Comparison of ENCODE assay signal across 8 cellular contexts in the genomic region with DNA sequence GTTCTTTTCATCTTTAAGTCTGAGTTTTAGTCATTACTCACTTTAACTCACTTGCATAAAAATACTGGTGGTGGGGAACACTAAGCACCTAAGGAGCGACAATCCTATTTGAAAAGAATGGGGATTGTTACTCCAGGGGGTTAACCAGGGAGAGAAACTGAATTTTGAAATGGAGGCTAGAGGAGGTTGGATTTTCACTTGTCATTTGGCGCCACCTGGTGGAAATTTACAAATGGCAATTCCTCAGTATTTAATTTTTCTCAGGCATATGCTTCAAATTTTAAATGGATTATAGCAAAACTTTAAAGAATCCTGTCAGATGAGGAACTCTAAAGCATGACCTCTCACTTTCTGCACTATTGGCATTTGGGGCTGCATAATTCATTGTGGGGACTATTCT. TPM values are rescaled to one million over a fixed set of nuclear protein-coding genes. Genes with fewer than 3 reads are reported as not detected.
A peak's percentile ranks its signal among the peaks of the same experiment; 100 is the strongest.
DNase-seq lines count a peak whose midpoint lies in the region; ATAC-seq, FAIRE-seq and TF ChIP-seq lines count a peak whose summit lies in the region.

No MANE protein-coding gene starts in this region.

- ATAC-seq in activated naive CD8-positive, alpha-beta T cell treated with anti-CD3 and anti-CD28 coated beads, Interleukin-2, amount 10 ng/mL, durations not matched to agents 7 days and 5 days (ENCODE audit: low read depth) = no peak
- ATAC-seq in HG03097 (IDR thresholded peaks at IDR 0.05; ENCODE audit: low FRiP score, unreplicated experiment) (no peak), HG03342 (IDR thresholded peaks at IDR 0.05; ENCODE audit: unreplicated experiment) (no peak)

- POLR2A ChIA-PET in activated naive CD8-positive, alpha-beta T cell treated with anti-CD3 and anti-CD28 coated beads, Interleukin-2, amount 10 ng/mL, durations not matched to agents 7 days and 5 days (lab: Charles Lee) = interaction anchor here (0.7 to 1.3 kb wide), 2 partner anchors 379 to 544 kb away, joined by 3 to 4 read pairs; partner anchors contain the start of gene TCEANC

- H3K4me3 Mint-ChIP-seq in activated naive CD8-positive, alpha-beta T cell treated with anti-CD3 and anti-CD28 coated beads, Interleukin-2, amount 10 ng/mL, durations not matched to agents 7 days and 5 days = no peak overlapping the region

- H3K4me1 Mint-ChIP-seq in activated naive CD8-positive, alpha-beta T cell treated with anti-CD3 and anti-CD28 coated beads, Interleukin-2, amount 10 ng/mL, durations not matched to agents 7 days and 5 days = peaks cover 24% of the 10 kb centered on the region

- peaks cover 2% of the 10 kb centered on the region for H3K36me3 Mint-ChIP-seq in activated naive CD8-positive, alpha-beta T cell treated with anti-CD3 and anti-CD28 coated beads, Interleukin-2, amount 10 ng/mL, durations not matched to agents 7 days and 5 days

- H3K27ac Mint-ChIP-seq in activated naive CD8-positive, alpha-beta T cell treated with anti-CD3 and anti-CD28 coated beads, Interleukin-2, amount 10 ng/mL, durations not matched to agents 7 days and 5 days = peak overlapping the region; percentile 48

- FAIRE-seq in D721Med (lab: Jason Lieb, UNC) = peak; percentile 88

- peaks cover 11% of the 10 kb centered on the region for H3K27me3 Mint-ChIP-seq in activated naive CD8-positive, alpha-beta T cell treated with anti-CD3 and anti-CD28 coated beads, Interleukin-2, amount 10 ng/mL, durations not matched to agents 7 days and 5 days

- peak; percentile 53 for TF ChIP-seq CTCF in D721Med (IDR thresholded peaks at IDR 0.05; ENCODE audit: insufficient read depth, missing control alignments)

- no peaks in the 10 kb centered on the region for H3K9me3 Mint-ChIP-seq in activated naive CD8-positive, alpha-beta T cell treated with anti-CD3 and anti-CD28 coated beads, Interleukin-2, amount 10 ng/mL, durations not matched to agents 7 days and 5 days

- no peak for DNase-seq in D721Med (ENCODE audit: insufficient read length, low spot score)
- peak; percentile 14 for DNase-seq in KG1 (lab: John Stamatoyannopoulos, UW)
- DNase-seq in SK-N-DZ (ENCODE audit: low spot score) = peak; percentile 29
- no peak for DNase-seq in activated naive CD8-positive, alpha-beta T cell treated with anti-CD3 and anti-CD28 coated beads, Interleukin-2, amount 10 ng/mL, durations not matched to agents 7 days and 5 days
- DNase-seq in hypothalamus (lab: John Stamatoyannopoulos, UW) = peak in 30 of 51 donors; percentile 0 to 53 (median 4)
- peak in 2 of 3 donors; percentile 24 to 64 for DNase-seq in stimulated activated CD4-positive, alpha-beta T cell treated with anti-CD3 and anti-CD28 coated beads, Interleukin-12 subunit alpha, Interleukin-12 subunit beta, amount 100 ng/mL, for 48 hours (ENCODE audit: low read depth in 2 of 3, low spot score in 1 of 3)

RNA-seq across cellular contexts. Expression of gene GEMIN8, which starts 2.7 kb away (rescaled TPM):
- polyA plus RNA-seq in SK-N-DZ (2014; cell fraction: cytosol; rRNA removed) = 12.8 and 13.9 TPM in 2 replicates
- polyA plus RNA-seq in SK-N-DZ (2014; cell fraction: nucleus; rRNA removed) = 14.9 and 16.0 TPM in 2 replicates
- total RNA-seq in activated naive CD8-positive, alpha-beta T cell treated with anti-CD3 and anti-CD28 coated beads, Interleukin-2, amount 10 ng/mL, durations not matched to agents 7 days and 5 days = 10 to 100 TPM; 13.4 to 14.3 TPM

Comparison
In these comparisons a context has a peak if more than half of its experiments do, and no peak if none do; other contexts are left out.
1. DNase-seq: peak in KG1 (single experiment), SK-N-DZ (single experiment), hypothalamus (30 of 51) and stimulated activated CD4-positive, alpha-beta T cell treated with anti-CD3 and anti-CD28 coated beads, Interleukin-12 subunit alpha, Interleukin-12 subunit beta, amount 100 ng/mL, for 48 hours (2 of 3); none in D721Med (single experiment) and activated naive CD8-positive, alpha-beta T cell treated with anti-CD3 and anti-CD28 coated beads, Interleukin-2, amount 10 ng/mL, durations not matched to agents 7 days and 5 days (single experiment).